8 cellular contexts compared by ENCODE assay signal in genomic region chr12:31591308-31591901, GRCh38. TPM values are rescaled to one million over a fixed set of nuclear protein-coding genes. Genes with fewer than 3 reads are reported as not detected.
A peak's percentile ranks its signal among the peaks of the same experiment; 100 is the strongest.
DNase-seq lines count a peak whose midpoint lies in the region; ATAC-seq and TF ChIP-seq lines count a peak whose summit lies in the region.

No MANE protein-coding gene starts in this region.

- H3K27ac Mint-ChIP-seq in endodermal cell, result peak overlapping the region; percentile 79

- peaks cover 8% of the 10 kb centered on the region for H3K4me1 Mint-ChIP-seq in endodermal cell

- H3K27ac ChIP-seq in RWPE1 (peak overlapping the region; percentile 88), endodermal cell (ENCODE audit: low read depth, low read length) (peak overlapping the region; percentile 53), transverse colon (peak overlapping the region; percentile 96 to 97 (median 97))

- CTCF ChIA-PET in RWPE1 (lab: Yijun Ruan, JAX), result interaction anchor here (0.5 kb wide), 1 partner anchor 225 kb away, joined by 3 read pairs; no protein-coding TSS in a partner anchor

- in situ Hi-C loops in transverse colon (cut with MboI; ENCODE audit: low pct_ligation_motif_present in 1 of 4, low pct_unique_long_range_greater_than_20kb in 1 of 4, low sequenced_read_pairs in 3 of 4), result no loop called here

- no peaks in the 10 kb centered on the region for H3K27me3 ChIP-seq in endodermal cell (ENCODE audit: control insufficient read depth, insufficient read depth, low read length, poor library complexity, severe bottlenecking)
- H3K27me3 ChIP-seq in transverse colon, result no peaks in the 10 kb centered on the region

- intact Hi-C loops in Right ventricle myocardium inferior (cut with DNase I), result loop anchor here (5.0 kb wide), 1 partner anchor 41 kb away; no protein-coding TSS in a partner anchor
- intact Hi-C loops in cardiac septum (cut with DNase I), result loop anchor here (1.0 to 5.0 kb wide), 3 partner anchors 39 to 264 kb away; partner anchors contain the start of genes AMN1 and SINHCAF
- intact Hi-C loops in transverse colon (cut with DNase I; ENCODE audit: low total_unique reads), result no loop called here

- no peak for DNase-seq in Right ventricle myocardium inferior (ENCODE audit: missing footprints)
- no peak for DNase-seq in cardiac septum (ENCODE audit: low spot score)
- DNase-seq in RWPE1 (ENCODE audit: low spot score), result peak; percentile 6
- DNase-seq in endodermal cell, result peak; percentile 69
- DNase-seq in midbrain (lab: John Stamatoyannopoulos, UW), result peak; percentile 71
- DNase-seq in transverse colon, result peak; percentile 29
- no peak for DNase-seq in OCI-M2 (lab: John Stamatoyannopoulos, UW; ENCODE audit: unreplicated experiment)

- peak overlapping the region; percentile 34 for H3K9ac ChIP-seq in endodermal cell (ENCODE audit: extremely low read depth, low read length, poor library complexity, severe bottlenecking)

- H3K9me3 ChIP-seq in endodermal cell (ENCODE audit: control insufficient read depth, low read length) (no peaks in the 10 kb centered on the region), transverse colon (no peaks in the 10 kb centered on the region)

- H3K4me1 ChIP-seq in endodermal cell (ENCODE audit: control insufficient read depth, insufficient read depth, low read length) (peaks cover 4% of the 10 kb centered on the region), transverse colon (peaks cover 0 to 20% (median 7%) of the 10 kb centered on the region in 4 donors)

- H3K4me3 ChIP-seq in endodermal cell (ENCODE audit: low read length), result peak overlapping the region; percentile 88
- peak overlapping the region; percentile 70 to 96 (median 93) for H3K4me3 ChIP-seq in transverse colon

- POLR2A ChIA-PET in RWPE1 (lab: Yijun Ruan, JAX; ENCODE audit: low non-redundant PET), result no interaction called here

- no peak for TF ChIP-seq POLR2A in transverse colon (IDR thresholded peaks at IDR 0.05)

- peak; percentile 14 for ATAC-seq in Right ventricle myocardium inferior
- peak; percentile 16 for ATAC-seq in HG02885 (IDR thresholded peaks at IDR 0.05; ENCODE audit: poor library complexity, unreplicated experiment)

- TF ChIP-seq CTCF in RWPE1 (conservative IDR thresholded peaks at IDR 0.05; ENCODE audit: low read depth), result no peak
- no peak for TF ChIP-seq CTCF in endodermal cell (conservative IDR thresholded peaks at IDR 0.05)
- no peak for TF ChIP-seq CTCF in transverse colon (IDR thresholded peaks at IDR 0.05)

- H3K27me3 Mint-ChIP-seq in endodermal cell (ENCODE audit: insufficient read depth), result peaks cover 24% of the 10 kb centered on the region

- TF ChIP-seq EP300 in transverse colon (IDR thresholded peaks at IDR 0.05; ENCODE audit: low read depth), result no peak

- H3K9me3 Mint-ChIP-seq in endodermal cell, result no peaks in the 10 kb centered on the region

- H3K36me3 Mint-ChIP-seq in endodermal cell (ENCODE audit: low read depth), result peaks cover 6% of the 10 kb centered on the region

- H3K4me3 Mint-ChIP-seq in endodermal cell, result peak overlapping the region; percentile 73

- 16 to 17% methylated on average over 17 to 23 of the region's 23 CpGs for WGBS in endodermal cell (ENCODE audit: insufficient coverage in 1 of 2, insufficient read length in 1 of 2), 2 experiments
- 2 to 5% methylated on average over 9 to 23 of the region's 23 CpGs for WGBS in transverse colon (ENCODE audit: low coverage in 1 of 2), 2 donors

- H3K36me3 ChIP-seq in endodermal cell (ENCODE audit: control insufficient read depth, insufficient read depth, low read length) (no peaks in the 10 kb centered on the region), transverse colon (no peaks in the 10 kb centered on the region)

RNA-seq across cellular contexts. Expression of gene DENND5B, which starts 0.5 kb away (rescaled TPM):
- 37.1 TPM for total RNA-seq in Right ventricle myocardium inferior
- 42.3 TPM for total RNA-seq in cardiac septum
- 10 to 100 TPM; 24.5 to 34.2 TPM for total RNA-seq in endodermal cell
- 24.2 TPM for polyA plus RNA-seq in endodermal cell (2013, experiment 1 of 2)
- polyA plus RNA-seq in endodermal cell (2013, experiment 2 of 2), result 24.3 TPM
- 10 to 100 TPM in 3 of 4 donors, 1 to 10 TPM in 1; 4.4 to 25.1 (median 16.3) TPM for total RNA-seq in transverse colon

Comparison
In these comparisons a context has a peak if more than half of its experiments do, and no peak if none do; other contexts are left out.
1. DNase-seq: peak in RWPE1 (single experiment), endodermal cell (single experiment), midbrain (single experiment) and transverse colon (single experiment); none in Right ventricle myocardium inferior (single experiment), cardiac septum (single experiment) and OCI-M2 (single experiment).
2. Peak in every context shown above with its lines, with median percentiles within 50 percentile points of each other: H3K27ac ChIP-seq.